19 cellular contexts compared by ENCODE assay signal in the genomic region with DNA sequence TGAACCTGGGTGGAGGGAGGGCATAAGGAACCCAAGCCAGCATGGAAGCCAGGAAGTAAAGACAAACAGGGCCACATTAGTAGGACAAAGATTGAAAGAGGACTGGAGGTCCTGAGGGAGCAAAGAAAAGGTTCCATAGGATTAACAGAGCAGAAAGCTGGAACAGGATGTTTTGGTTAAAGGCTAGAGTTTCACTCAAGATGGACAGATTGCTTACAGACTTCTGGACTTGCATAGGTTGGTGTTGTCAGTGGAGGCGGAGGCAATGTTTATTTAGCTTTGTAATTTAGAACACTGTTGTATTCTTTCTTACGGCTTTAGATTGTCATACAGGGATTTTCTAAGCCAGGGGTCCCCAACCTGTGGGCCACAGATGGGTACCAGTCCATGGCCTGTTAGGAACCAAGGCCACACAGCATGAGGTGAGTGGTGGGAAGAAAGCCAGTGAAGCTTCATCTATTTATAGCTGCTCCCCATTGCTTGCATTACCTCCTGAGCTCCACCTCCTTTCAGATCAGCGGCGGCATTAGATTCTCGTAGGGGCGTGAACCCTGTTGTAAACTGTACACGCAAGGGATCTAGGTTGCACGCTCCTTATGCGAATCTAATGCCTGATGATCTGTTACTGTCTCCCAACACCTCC. TPM values are rescaled to one million over a fixed set of nuclear protein-coding genes. Genes with fewer than 3 reads are reported as not detected.
A peak's percentile ranks its signal among the peaks of the same experiment; 100 is the strongest.
DNase-seq lines count a peak whose midpoint lies in the region; ATAC-seq and TF ChIP-seq lines count a peak whose summit lies in the region.
"Had no signal": no experiment of that assay in that cellular context is flagged by ENCODE, and none has a peak within 500 bp of the region (broad histone marks: within the 10 kb centered on the region; RNA-seq: fewer than 3 reads in every experiment).

No MANE protein-coding gene starts in this region.

- peak; percentile 34 for ATAC-seq in left ventricle myocardium superior
- ATAC-seq in Right ventricle myocardium inferior: no peak
- no peak for ATAC-seq in GM21737 (IDR thresholded peaks at IDR 0.05; ENCODE audit: unreplicated experiment)
- no peak for ATAC-seq in HG03045 (IDR thresholded peaks at IDR 0.05; ENCODE audit: unreplicated experiment)
- no peak for ATAC-seq in GM19467 (IDR thresholded peaks at IDR 0.05; ENCODE audit: unreplicated experiment)
- ATAC-seq: GM12878, Panc1 had no signal

- H3K4me3 ChIP-seq in choroid plexus epithelial cell (ENCODE audit: low read depth, low read length): no peak overlapping the region
- H3K4me3 ChIP-seq: GM12878 had no signal

- DNase-seq in left ventricle myocardium superior (no peak), Right ventricle myocardium inferior (ENCODE audit: missing footprints) (no peak), choroid plexus epithelial cell (ENCODE audit: low read depth) (peak; percentile 51), left kidney (ENCODE audit: low read depth, low spot score) (peak; percentile 40), DMS153 treated with DMSO at 0.1 percent for 48 hours (lab: John Stamatoyannopoulos, UW; ENCODE audit: unreplicated experiment) (no peak)
- DNase-seq: 8988T; Caco-2; CD4-positive, CD25-positive, alpha-beta regulatory T cell; Karpas-422; NCI-H1048; NCI-H1436; NCI-H2029; NCI-H2171; NCI-H526 treated with DMSO at 0.1 percent for 48 hours had no signal

- intact Hi-C loops in left ventricle myocardium superior (cut with micrococcal nuclease) (no loop called here), Right ventricle myocardium inferior (cut with DNase I) (no loop called here)

- TF ChIP-seq CTCF in choroid plexus epithelial cell (conservative IDR thresholded peaks at IDR 0.05; ENCODE audit: low read depth, low read length): no peak

RNA-seq across cellular contexts. Expression of gene ZNF664, which starts 31.3 kb away (rescaled TPM):
- total RNA-seq in left ventricle myocardium superior (85.2 TPM), Right ventricle myocardium inferior (86.6 TPM)

RNA-seq across cellular contexts. Expression of gene CCDC92, which starts 31.7 kb away (rescaled TPM):
- total RNA-seq in left ventricle myocardium superior: 54.0 TPM
- 58.2 TPM for total RNA-seq in Right ventricle myocardium inferior

Comparison
In these comparisons a context has a peak if more than half of its experiments do, and no peak if none do; other contexts are left out.
1. DNase-seq: peak in choroid plexus epithelial cell (single experiment) and left kidney (single experiment); none in left ventricle myocardium superior (single experiment), Right ventricle myocardium inferior (single experiment) and DMS153 treated with DMSO at 0.1 percent for 48 hours (single experiment).